9 cellular contexts compared by ENCODE assay signal in the genomic region with DNA sequence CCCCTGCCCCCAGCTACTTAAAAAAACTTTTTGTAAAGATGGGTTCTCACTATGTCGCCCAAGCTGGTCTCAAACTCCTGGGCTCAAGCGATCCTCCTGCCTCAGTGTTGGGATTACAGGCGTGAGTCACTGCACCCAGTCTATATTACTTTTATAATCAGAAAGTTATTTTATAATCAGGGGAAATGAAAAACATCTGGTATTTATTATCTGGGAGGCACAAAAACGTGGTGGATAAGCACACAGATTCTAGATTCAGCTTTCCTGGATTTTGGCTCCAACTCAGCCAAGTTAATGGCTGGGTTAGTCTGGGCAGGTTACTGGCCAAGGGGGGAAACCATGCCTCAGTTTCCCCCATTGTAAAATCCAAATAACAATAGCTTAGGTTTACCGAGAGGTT. TPM values are rescaled to one million over a fixed set of nuclear protein-coding genes. Genes with fewer than 3 reads are reported as not detected.
DNase-seq lines count a peak whose midpoint lies in the region; ATAC-seq and TF ChIP-seq lines count a peak whose summit lies in the region.
"Had no signal": no experiment of that assay in that cellular context is flagged by ENCODE, and none has a peak within 500 bp of the region (broad histone marks: within the 10 kb centered on the region; RNA-seq: fewer than 3 reads in every experiment).

No MANE protein-coding gene starts in this region.

- no peaks in the 10 kb centered on the region for H3K9me3 Mint-ChIP-seq in effector memory CD8-positive, alpha-beta T cell

- H3K9me3 ChIP-seq in GM23248 (ENCODE audit: low read depth): no peaks in the 10 kb centered on the region
- H3K9me3 ChIP-seq in osteoblast (ENCODE audit: low read depth, low read length): no peaks in the 10 kb centered on the region
- no peaks in the 10 kb centered on the region for H3K9me3 ChIP-seq in WERI-Rb-1 (ENCODE audit: severe bottlenecking)

- H3K4me1 Mint-ChIP-seq in effector memory CD8-positive, alpha-beta T cell (ENCODE audit: low read depth in 2 of 2): peaks cover 8% of the 10 kb centered on the region in 2 donors

- no peaks in the 10 kb centered on the region for H3K27me3 ChIP-seq in ACC112 (ENCODE audit: insufficient read depth, low read length)
- H3K27me3 ChIP-seq in GM23248 (replicated peaks; ENCODE audit: insufficient read depth): no peaks in the 10 kb centered on the region
- no peaks in the 10 kb centered on the region for H3K27me3 ChIP-seq in osteoblast (ENCODE audit: insufficient read depth, low read length)
- H3K27me3 ChIP-seq in WERI-Rb-1 (ENCODE audit: insufficient read depth, low read depth, severe bottlenecking): no peaks in the 10 kb centered on the region

- H3K27ac Mint-ChIP-seq in effector memory CD8-positive, alpha-beta T cell: no peak overlapping the region

- H4K20me1 ChIP-seq in GM23248 (ENCODE audit: insufficient read depth) (no peaks in the 10 kb centered on the region), osteoblast (ENCODE audit: insufficient read depth, low read length) (no peaks in the 10 kb centered on the region)

- 1 to 2% methylated on average over 5 of the region's 5 CpGs for WGBS in GM23248 (ENCODE audit: low coverage in 1 of 2, low lambda C conversion rate in 2 of 2, missing lambda C conversion rate in 2 of 2), 2 experiments

- in situ Hi-C loops in GM23248 (cut with MboI): no loop called here

- peaks cover 6% of the 10 kb centered on the region for H3K36me3 Mint-ChIP-seq in effector memory CD8-positive, alpha-beta T cell (ENCODE audit: insufficient read depth)

- H3K4me3 Mint-ChIP-seq in effector memory CD8-positive, alpha-beta T cell: peak overlapping the region; percentile 66 to 79

- H3K9ac ChIP-seq in GM23248: no peak overlapping the region

- H3K27ac ChIP-seq in ACC112 (ENCODE audit: low read depth, low read length): no peak overlapping the region
- H3K27ac ChIP-seq in GM23248: no peak overlapping the region
- no peak overlapping the region for H3K27ac ChIP-seq in osteoblast (ENCODE audit: low read depth, low read length)
- H3K27ac ChIP-seq in WERI-Rb-1: no peak overlapping the region

- peak; percentile 41 for DNase-seq in GM23248
- DNase-seq in effector memory CD8-positive, alpha-beta T cell: no peak
- peak; percentile 29 for DNase-seq in osteoblast (ENCODE audit: insufficient read length, low spot score, missing footprints)
- DNase-seq in NCI-H1092 (lab: John Stamatoyannopoulos, UW): no peak
- no peak for DNase-seq in inferior parietal cortex (ENCODE audit: extremely low spot score)
- DNase-seq in WERI-Rb-1: no peak
- no peak for DNase-seq in HPDE6-E6E7 (ENCODE audit: extremely low spot score)

- H3K79me2 ChIP-seq in ACC112 (ENCODE audit: control insufficient read depth, insufficient read depth, low read length, unreplicated experiment): no peaks in the 10 kb centered on the region
- H3K79me2 ChIP-seq in GM23248 (ENCODE audit: insufficient read depth): no peaks in the 10 kb centered on the region
- no peaks in the 10 kb centered on the region for H3K79me2 ChIP-seq in osteoblast (ENCODE audit: insufficient read depth, low read length)

- H3K27me3 Mint-ChIP-seq in effector memory CD8-positive, alpha-beta T cell: no peaks in the 10 kb centered on the region

- TF ChIP-seq CTCF in osteoblast (IDR thresholded peaks at IDR 0.05; ENCODE audit: extremely low read depth, low read depth, low read length): no peak
- TF ChIP-seq CTCF in WERI-Rb-1 (IDR thresholded peaks at IDR 0.05; ENCODE audit: low read depth, low read length): no peak

- no peaks in the 10 kb centered on the region for H3K9me2 ChIP-seq in GM23248 (ENCODE audit: insufficient read depth)

- ATAC-seq in effector memory CD8-positive, alpha-beta T cell (replicated peaks): no peak

- H3K4me3 ChIP-seq in ACC112 (ENCODE audit: low read depth, low read length): peak overlapping the region; percentile 48; the same call in 1 of the 2 replicates
- H3K4me3 ChIP-seq in GM23248: peak overlapping the region; percentile 37; the same call in 1 of the 2 replicates
- peak overlapping the region; percentile 43 for H3K4me3 ChIP-seq in osteoblast (ENCODE audit: insufficient read depth, low read length)
- no peak overlapping the region for H3K4me3 ChIP-seq in WERI-Rb-1 (ENCODE audit: low read depth, low read length)

- H2AFZ ChIP-seq in ACC112 (ENCODE audit: low read length, unreplicated experiment): peak overlapping the region; percentile 78
- H2AFZ ChIP-seq in GM23248: no peak overlapping the region
- H2AFZ ChIP-seq in osteoblast (ENCODE audit: low read length): no peak overlapping the region

- H3K36me3 ChIP-seq in ACC112 (ENCODE audit: insufficient read depth, low read length): no peaks in the 10 kb centered on the region
- no peaks in the 10 kb centered on the region for H3K36me3 ChIP-seq in GM23248 (ENCODE audit: low read depth)
- H3K36me3 ChIP-seq in osteoblast (ENCODE audit: insufficient read depth, low read length): no peaks in the 10 kb centered on the region
- peaks cover 8% of the 10 kb centered on the region for H3K36me3 ChIP-seq in WERI-Rb-1

- H3K4me2 ChIP-seq in GM23248 (ENCODE audit: unreplicated experiment) (peak overlapping the region; percentile 72), osteoblast (ENCODE audit: insufficient read depth, low read length) (peak overlapping the region; percentile 60)

- H3K4me1 ChIP-seq in ACC112 (ENCODE audit: control insufficient read depth, insufficient read depth, low read length, unreplicated experiment) (peaks cover 3% of the 10 kb centered on the region), GM23248 (ENCODE audit: insufficient read depth) (no peaks in the 10 kb centered on the region), osteoblast (ENCODE audit: insufficient read depth, low read length) (peaks cover 12% of the 10 kb centered on the region)

- no peaks in the 10 kb centered on the region for H3F3A ChIP-seq in GM23248 (ENCODE audit: insufficient read depth)

RNA-seq across cellular contexts. Expression of a gene that starts 24.7 kb away (rescaled TPM):
- total RNA-seq in GM23248 (2014; rRNA removed; shearing (Covaris generic)): 93.2 and 99.5 TPM in 2 replicates
- 74.4 and 81.5 TPM in 2 replicates for polyA plus RNA-seq in GM23248 (2016; fragmentation: Nextera tagmentation; extraction: Ambion mirVana)
- 64.8 and 77.1 TPM in 2 replicates for total RNA-seq in osteoblast

RNA-seq across cellular contexts. Expression of a gene that starts 38.8 kb away (rescaled TPM):
- 1.8 and 3.3 TPM in 2 replicates for total RNA-seq in GM23248 (2014; rRNA removed; shearing (Covaris generic))
- polyA plus RNA-seq in GM23248 (2016; fragmentation: Nextera tagmentation; extraction: Ambion mirVana): 1.2 and 1.6 TPM in 2 replicates
- 0.29 and 0.36 TPM in 2 replicates for total RNA-seq in osteoblast
- total RNA-seq: endothelial cell of umbilical vein had no signal
- polyA plus RNA-seq: endothelial cell of umbilical vein had no signal

RNA-seq across cellular contexts. Expression of a gene that starts 58.1 kb away (rescaled TPM):
- total RNA-seq in GM23248 (2014; rRNA removed; shearing (Covaris generic)): 2.4 and 4.7 TPM in 2 replicates
- 15.9 and 17.4 TPM in 2 replicates for polyA plus RNA-seq in GM23248 (2016; fragmentation: Nextera tagmentation; extraction: Ambion mirVana)
- 5.1 and 8.3 TPM in 2 replicates for total RNA-seq in osteoblast

Comparison
In these comparisons a context has a peak if more than half of its experiments do, and no peak if none do; other contexts are left out.
1. DNase-seq: peak in GM23248 (single experiment) and osteoblast (single experiment); none in effector memory CD8-positive, alpha-beta T cell (0 of 3), NCI-H1092 (single experiment), inferior parietal cortex (single experiment), WERI-Rb-1 (single experiment) and HPDE6-E6E7 (single experiment).